Comparison of ENCODE assay signal across 18 cellular contexts in the genomic region with DNA sequence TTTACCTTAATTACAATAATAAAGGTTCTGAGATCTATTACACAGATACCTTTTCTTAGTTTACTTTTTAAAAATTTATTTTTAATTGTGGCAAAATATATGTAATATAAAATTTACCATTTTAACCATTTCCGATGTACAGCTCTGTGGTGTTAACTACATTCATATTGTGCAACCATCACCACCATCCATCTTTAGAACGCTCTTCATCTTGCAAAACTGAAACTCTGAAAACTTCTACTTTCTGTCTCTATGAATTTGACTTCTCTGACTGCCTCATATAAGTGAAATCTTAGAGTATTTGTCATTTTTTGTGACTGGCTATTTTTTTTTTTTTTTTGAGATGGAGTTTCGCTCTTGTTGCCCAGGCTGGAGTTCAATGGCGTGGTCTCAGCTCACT. TPM values are rescaled to one million over a fixed set of nuclear protein-coding genes. Genes with fewer than 3 reads are reported as not detected.
A peak's percentile ranks its signal among the peaks of the same experiment; 100 is the strongest.
DNase-seq lines count a peak whose midpoint lies in the region; ATAC-seq, FAIRE-seq and TF ChIP-seq lines count a peak whose summit lies in the region.
"Had no signal": no experiment of that assay in that cellular context is flagged by ENCODE, and none has a peak within 500 bp of the region (broad histone marks: within the 10 kb centered on the region; RNA-seq: fewer than 3 reads in every experiment).

No MANE protein-coding gene starts in this region.

- no peak overlapping the region for H3K4me3 ChIP-seq in ACC112 (ENCODE audit: low read depth, low read length)
- H3K4me3 ChIP-seq: dorsolateral prefrontal cortex, heart right ventricle had no signal

- FAIRE-seq in frontal cortex (lab: Jason Lieb, UNC), result peak; percentile 3
- FAIRE-seq: small intestine had no signal

- DNase-seq in HFFc6 (no peak), NOMO-1 treated with DMSO at 0.1 percent for 48 hours (lab: John Stamatoyannopoulos, UW; ENCODE audit: unreplicated experiment) (peak; percentile 86), frontal cortex (ENCODE audit: low spot score in 2 of 2) (no peak), nephron progenitor cell (no peak)
- DNase-seq in stimulated activated CD4-positive, alpha-beta T cell treated with anti-CD3 and anti-CD28 coated beads, Interleukin-2, amount 100 ng/mL, for 24 hours, result no peak
- DNase-seq: activated CD4-positive, alpha-beta T cell treated with anti-CD3 and anti-CD28 coated beads for 4 hours; activated CD8-positive, alpha-beta memory T cell treated with anti-CD3 and anti-CD28 coated beads, Interleukin-2, amount 50 U/mL, for 48 hours; activated naive CD4-positive, alpha-beta T cell treated with anti-CD3 and anti-CD28 coated beads, Interleukin-2, amount 10 ng/mL, durations not matched to agents 7 days and 5 days; CD8-positive, alpha-beta T cell; dorsolateral prefrontal cortex; heart right ventricle; NCI-H748 treated with DMSO at 0.1 percent for 48 hours; stimulated activated naive CD8-positive, alpha-beta T cell treated with anti-CD3 and anti-CD28 coated beads, Interleukin-15, Interleukin-2, amounts not matched to agents 100 U/mL and 50 U/mL, for 24 hours had no signal

- no peaks in the 10 kb centered on the region for H3K36me3 ChIP-seq in ACC112 (ENCODE audit: insufficient read depth, low read length)
- H3K36me3 ChIP-seq: heart right ventricle had no signal

- no peak for ATAC-seq in HG03039 (IDR thresholded peaks at IDR 0.05; ENCODE audit: unreplicated experiment)
- ATAC-seq in GM21825 (IDR thresholded peaks at IDR 0.05; ENCODE audit: unreplicated experiment), result no peak
- ATAC-seq: CD8-positive, alpha-beta T cell; stimulated activated naive CD8-positive, alpha-beta T cell treated with anti-CD3 and anti-CD28 coated beads, Interleukin-15, Interleukin-2, amounts not matched to agents 100 U/mL and 50 U/mL, for 24 hours had no signal

- H2AFZ ChIP-seq in ACC112 (ENCODE audit: low read length, unreplicated experiment), result no peak overlapping the region

- H3K9me3 Mint-ChIP-seq in HFFc6, result no peaks in the 10 kb centered on the region
- no peaks in the 10 kb centered on the region for H3K9me3 Mint-ChIP-seq in nephron progenitor cell
- H3K9me3 Mint-ChIP-seq: activated naive CD4-positive, alpha-beta T cell treated with anti-CD3 and anti-CD28 coated beads, Interleukin-2, amount 10 ng/mL, durations not matched to agents 7 days and 5 days; CD8-positive, alpha-beta T cell had no signal

- H3K4me3 Mint-ChIP-seq in HFFc6 (peak overlapping the region; percentile 27), nephron progenitor cell (no peak overlapping the region)
- H3K4me3 Mint-ChIP-seq: activated naive CD4-positive, alpha-beta T cell treated with anti-CD3 and anti-CD28 coated beads, Interleukin-2, amount 10 ng/mL, durations not matched to agents 7 days and 5 days; brain; CD8-positive, alpha-beta T cell had no signal

- TF ChIP-seq CTCF in HFFc6 (IDR thresholded peaks at IDR 0.05), result no peak
- TF ChIP-seq CTCF in nephron progenitor cell (IDR thresholded peaks at IDR 0.05), result no peak

- H3K27ac ChIP-seq in ACC112 (ENCODE audit: low read depth, low read length), result peak overlapping the region; percentile 91
- H3K27ac ChIP-seq: heart right ventricle had no signal

- H3K79me2 ChIP-seq in ACC112 (ENCODE audit: control insufficient read depth, insufficient read depth, low read length, unreplicated experiment), result peaks cover 4% of the 10 kb centered on the region

- H3K36me3 Mint-ChIP-seq in HFFc6 (ENCODE audit: low read depth) (no peaks in the 10 kb centered on the region), nephron progenitor cell (ENCODE audit: low read depth) (no peaks in the 10 kb centered on the region)
- H3K36me3 Mint-ChIP-seq: activated naive CD4-positive, alpha-beta T cell treated with anti-CD3 and anti-CD28 coated beads, Interleukin-2, amount 10 ng/mL, durations not matched to agents 7 days and 5 days; brain; CD8-positive, alpha-beta T cell had no signal

- H3K4me1 Mint-ChIP-seq in HFFc6 (ENCODE audit: low read depth), result peaks cover 57% of the 10 kb centered on the region
- peaks cover 58% of the 10 kb centered on the region for H3K4me1 Mint-ChIP-seq in nephron progenitor cell
- H3K4me1 Mint-ChIP-seq: activated naive CD4-positive, alpha-beta T cell treated with anti-CD3 and anti-CD28 coated beads, Interleukin-2, amount 10 ng/mL, durations not matched to agents 7 days and 5 days had no signal

- H3K27ac Mint-ChIP-seq in HFFc6 (peak overlapping the region; percentile 34; the same call in 1 of the 2 replicates), nephron progenitor cell (no peak overlapping the region)
- H3K27ac Mint-ChIP-seq: activated naive CD4-positive, alpha-beta T cell treated with anti-CD3 and anti-CD28 coated beads, Interleukin-2, amount 10 ng/mL, durations not matched to agents 7 days and 5 days; CD8-positive, alpha-beta T cell had no signal

- H3K27me3 Mint-ChIP-seq in HFFc6 (ENCODE audit: insufficient read depth) (peaks cover 6% of the 10 kb centered on the region), nephron progenitor cell (ENCODE audit: low read depth, poor library complexity) (no peaks in the 10 kb centered on the region)
- H3K27me3 Mint-ChIP-seq: activated naive CD4-positive, alpha-beta T cell treated with anti-CD3 and anti-CD28 coated beads, Interleukin-2, amount 10 ng/mL, durations not matched to agents 7 days and 5 days; brain had no signal

- peaks cover 48% of the 10 kb centered on the region for H3K4me1 ChIP-seq in ACC112 (ENCODE audit: control insufficient read depth, insufficient read depth, low read length, unreplicated experiment)

- no peaks in the 10 kb centered on the region for H3K27me3 ChIP-seq in ACC112 (ENCODE audit: insufficient read depth, low read length)
- H3K27me3 ChIP-seq: dorsolateral prefrontal cortex had no signal

RNA-seq across cellular contexts. Expression of a gene that starts 26.8 kb away (rescaled TPM):
- total RNA-seq in HFFc6 (2021; fragmentation: NEBNext Ultra II Directional; extraction: Animal tissue kit (Norgen Biotek cat#: 25700)), result 1 to 10 TPM; 3.3 to 8.4 (median 7.2) TPM
- total RNA-seq in frontal cortex, result 78.3 TPM
- total RNA-seq: CD8-positive, alpha-beta T cell had no signal
